Comparison of ENCODE assay signal across 1 cellular context in genomic region chr22:17999851-18000250, GRCh38.
TF ChIP-seq lines count a peak whose summit lies in the region.

No MANE protein-coding gene starts in this region.

TF ChIP-seq in WTC11, 78 proteins besides CTCF, POLR2A, EP300 and RAD21 (continued from another document):
- TF ChIP-seq ZNF425 (CRISPR knock-in tag; conservative IDR thresholded peaks at IDR 0.05) = no peak
